ENCODE assay signal across 1 cellular context in the genomic region with DNA sequence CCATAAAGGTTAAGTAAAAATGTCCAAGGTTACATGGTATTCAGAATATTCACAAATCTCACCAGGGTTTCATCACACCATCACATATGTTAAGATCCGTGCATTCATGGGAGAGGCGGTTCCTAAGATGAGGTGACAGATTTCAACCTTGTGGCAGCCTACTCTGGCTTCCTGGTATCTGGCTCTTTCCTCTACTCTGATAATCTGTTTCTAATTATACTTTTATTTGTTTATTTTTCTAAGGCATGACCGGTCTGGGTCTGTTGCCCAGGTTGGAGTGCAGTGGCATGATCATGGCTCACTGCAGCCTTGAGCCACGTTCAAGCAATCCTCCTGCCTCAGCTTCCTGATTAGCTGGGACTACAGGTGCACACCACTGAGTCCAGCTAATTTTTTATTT.
TF ChIP-seq lines count a peak whose summit lies in the region.

No MANE protein-coding gene starts in this region.

TF ChIP-seq in HEK293, 187 proteins besides CTCF, POLR2A, EP300 and RAD21 (continued from another document and continues in another):
- TF ChIP-seq BCL11A (tag by site-specific recombination; IDR thresholded peaks at IDR 0.05; ENCODE audit: low read depth) (peak; percentile 94), ZSCAN16 (tag by site-specific recombination; IDR thresholded peaks at IDR 0.05) (no peak), ZNF311 (tag by site-specific recombination; IDR thresholded peaks at IDR 0.05; ENCODE audit: borderline replicate concordance) (no peak), GLI4 (tag by site-specific recombination; IDR thresholded peaks at IDR 0.05) (no peak), RBAK (tag by site-specific recombination; IDR thresholded peaks at IDR 0.05) (0 out of 2 replicates have a peak, but pooled peaks have one; percentile 17), ZNF626 (tag by site-specific recombination; IDR thresholded peaks at IDR 0.05) (no peak), ZNF529 (tag by site-specific recombination; IDR thresholded peaks at IDR 0.05; ENCODE audit: insufficient replicate concordance) (no peak), KLF8 (tag by site-specific recombination; IDR thresholded peaks at IDR 0.05) (peak; percentile 49; the same call in 1 of the 2 replicates), ZNF510 (tag by site-specific recombination; IDR thresholded peaks at IDR 0.05; ENCODE audit: insufficient replicate concordance) (no peak), HOXA7 (CRISPR knock-in tag; IDR thresholded peaks at IDR 0.05; ENCODE audit: borderline replicate concordance) (no peak), ZNF423 (tag by site-specific recombination; IDR thresholded peaks at IDR 0.05) (no peak), ZNF777 (tag by site-specific recombination; IDR thresholded peaks at IDR 0.05; ENCODE audit: borderline replicate concordance) (no peak), ZNF23 (tag by site-specific recombination; IDR thresholded peaks at IDR 0.05; ENCODE audit: borderline replicate concordance) (no peak), ZNF19 (tag by site-specific recombination; IDR thresholded peaks at IDR 0.05; ENCODE audit: low read depth) (no peak), ZNF174 (tag by site-specific recombination; IDR thresholded peaks at IDR 0.05) (no peak), ZBTB7A (tag by site-specific recombination; IDR thresholded peaks at IDR 0.05; ENCODE audit: low read depth) (no peak), ZNF501 (tag by site-specific recombination; IDR thresholded peaks at IDR 0.05) (no peak), ZNF623 (tag by site-specific recombination; IDR thresholded peaks at IDR 0.05) (no peak), ZNF248 (tag by site-specific recombination; IDR thresholded peaks at IDR 0.05) (no peak), ZNF701 (tag by site-specific recombination; IDR thresholded peaks at IDR 0.05) (no peak), ZBTB8A (tag by site-specific recombination; IDR thresholded peaks at IDR 0.05) (no peak), ZSCAN30 (tag by site-specific recombination; IDR thresholded peaks at IDR 0.05) (no peak; the same call in 1 of the 2 replicates), ZNF10 (tag by site-specific recombination; IDR thresholded peaks at IDR 0.05) (no peak), GLIS2 (tag by site-specific recombination; IDR thresholded peaks at IDR 0.05) (no peak), GLIS1 (tag by site-specific recombination; IDR thresholded peaks at IDR 0.05) (no peak), ZNF555 (tag by site-specific recombination; conservative IDR thresholded peaks at IDR 0.05) (no peak), ZNF146 (tag by site-specific recombination; IDR thresholded peaks at IDR 0.05) (no peak), ZNF211 (tag by site-specific recombination; IDR thresholded peaks at IDR 0.05; ENCODE audit: low read depth) (no peak), ZNF112 (tag by site-specific recombination; IDR thresholded peaks at IDR 0.05) (no peak), ZBTB21 (tag by site-specific recombination; IDR thresholded peaks at IDR 0.05) (no peak), HOXC10 (CRISPR knock-in tag; IDR thresholded peaks at IDR 0.05) (no peak), ZNF624 (tag by site-specific recombination; IDR thresholded peaks at IDR 0.05) (no peak), KLF1 (tag by site-specific recombination; IDR thresholded peaks at IDR 0.05) (peak; percentile 58), GFI1B (tag by site-specific recombination; IDR thresholded peaks at IDR 0.05) (0 out of 2 replicates have a peak, but pooled peaks have one; percentile 10), ZNF114 (tag by site-specific recombination; IDR thresholded peaks at IDR 0.05) (no peak), ZNF239 (tag by site-specific recombination; IDR thresholded peaks at IDR 0.05) (no peak), ZNF324 (tag by site-specific recombination; IDR thresholded peaks at IDR 0.05) (no peak), ZNF140 (tag by site-specific recombination; IDR thresholded peaks at IDR 0.05) (no peak), ZNF544 (tag by site-specific recombination; IDR thresholded peaks at IDR 0.05) (no peak), ZNF133 (tag by site-specific recombination; IDR thresholded peaks at IDR 0.05) (no peak), ZNF157 (tag by site-specific recombination; IDR thresholded peaks at IDR 0.05) (no peak), ZNF473 (tag by site-specific recombination; IDR thresholded peaks at IDR 0.05) (no peak), ZNF747 (tag by site-specific recombination; IDR thresholded peaks at IDR 0.05) (no peak), ZNF561 (tag by site-specific recombination; IDR thresholded peaks at IDR 0.05; ENCODE audit: borderline replicate concordance) (no peak), IKZF3 (tag by site-specific recombination; IDR thresholded peaks at IDR 0.05) (0 out of 2 replicates have a peak, but pooled peaks have one; percentile 49), SCRT2 (tag by site-specific recombination; IDR thresholded peaks at IDR 0.05) (0 out of 2 replicates have a peak, but pooled peaks have one; percentile 26), ZNF416 (tag by site-specific recombination; IDR thresholded peaks at IDR 0.05) (no peak), ZNF138 (tag by site-specific recombination; IDR thresholded peaks at IDR 0.05; ENCODE audit: borderline replicate concordance) (no peak), ZNF214 (tag by site-specific recombination; IDR thresholded peaks at IDR 0.05; ENCODE audit: borderline replicate concordance) (no peak), ZNF184 (tag by site-specific recombination; IDR thresholded peaks at IDR 0.05) (no peak), SP7 (tag by site-specific recombination; IDR thresholded peaks at IDR 0.05) (peak; percentile 81)
- TF ChIP-seq, protein P1, sequence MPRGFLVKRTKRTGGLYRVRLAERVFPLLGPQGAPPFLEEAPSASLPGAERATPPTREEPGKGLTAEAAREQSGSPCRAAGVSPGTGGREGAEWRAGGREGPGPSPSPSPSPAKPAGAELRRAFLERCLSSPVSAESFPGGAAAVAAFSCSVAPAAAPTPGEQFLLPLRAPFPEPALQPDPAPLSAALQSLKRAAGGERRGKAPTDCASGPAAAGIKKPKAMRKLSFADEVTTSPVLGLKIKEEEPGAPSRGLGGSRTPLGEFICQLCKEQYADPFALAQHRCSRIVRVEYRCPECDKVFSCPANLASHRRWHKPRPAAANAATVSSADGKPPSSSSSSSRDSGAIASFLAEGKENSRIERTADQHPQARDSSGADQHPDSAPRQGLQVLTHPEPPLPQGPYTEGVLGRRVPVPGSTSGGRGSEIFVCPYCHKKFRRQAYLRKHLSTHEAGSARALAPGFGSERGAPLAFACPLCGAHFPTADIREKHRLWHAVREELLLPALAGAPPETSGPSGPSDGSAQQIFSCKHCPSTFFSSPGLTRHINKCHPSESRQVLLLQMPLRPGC (tag by site-specific recombination; IDR thresholded peaks at IDR 0.05), result 0 out of 2 replicates have a peak, but pooled peaks have one; percentile 46
- TF ChIP-seq, protein P2, sequence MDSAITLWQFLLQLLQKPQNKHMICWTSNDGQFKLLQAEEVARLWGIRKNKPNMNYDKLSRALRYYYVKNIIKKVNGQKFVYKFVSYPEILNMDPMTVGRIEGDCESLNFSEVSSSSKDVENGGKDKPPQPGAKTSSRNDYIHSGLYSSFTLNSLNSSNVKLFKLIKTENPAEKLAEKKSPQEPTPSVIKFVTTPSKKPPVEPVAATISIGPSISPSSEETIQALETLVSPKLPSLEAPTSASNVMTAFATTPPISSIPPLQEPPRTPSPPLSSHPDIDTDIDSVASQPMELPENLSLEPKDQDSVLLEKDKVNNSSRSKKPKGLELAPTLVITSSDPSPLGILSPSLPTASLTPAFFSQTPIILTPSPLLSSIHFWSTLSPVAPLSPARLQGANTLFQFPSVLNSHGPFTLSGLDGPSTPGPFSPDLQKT (IDR thresholded peaks at IDR 0.05; ENCODE audit: borderline replicate concordance, low read depth, low read length), result no peak
- TF ChIP-seq, protein P3, sequence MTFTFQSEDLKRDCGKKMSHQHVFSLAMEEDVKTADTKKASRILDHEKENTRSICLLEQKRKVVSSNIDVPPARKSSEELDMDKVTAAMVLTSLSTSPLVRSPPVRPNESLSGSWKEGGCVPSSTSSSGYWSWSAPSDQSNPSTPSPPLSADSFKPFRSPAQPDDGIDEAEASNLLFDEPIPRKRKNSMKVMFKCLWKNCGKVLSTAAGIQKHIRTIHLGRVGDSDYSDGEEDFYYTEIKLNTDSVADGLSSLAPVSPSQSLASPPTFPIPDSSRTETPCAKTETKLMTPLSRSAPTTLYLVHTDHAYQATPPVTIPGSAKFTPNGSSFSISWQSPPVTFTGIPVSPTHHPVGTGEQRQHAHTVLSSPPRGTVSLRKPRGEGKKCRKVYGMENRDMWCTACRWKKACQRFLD (tag by site-specific recombination; IDR thresholded peaks at IDR 0.05), result no peak
- TF ChIP-seq, protein P4, sequence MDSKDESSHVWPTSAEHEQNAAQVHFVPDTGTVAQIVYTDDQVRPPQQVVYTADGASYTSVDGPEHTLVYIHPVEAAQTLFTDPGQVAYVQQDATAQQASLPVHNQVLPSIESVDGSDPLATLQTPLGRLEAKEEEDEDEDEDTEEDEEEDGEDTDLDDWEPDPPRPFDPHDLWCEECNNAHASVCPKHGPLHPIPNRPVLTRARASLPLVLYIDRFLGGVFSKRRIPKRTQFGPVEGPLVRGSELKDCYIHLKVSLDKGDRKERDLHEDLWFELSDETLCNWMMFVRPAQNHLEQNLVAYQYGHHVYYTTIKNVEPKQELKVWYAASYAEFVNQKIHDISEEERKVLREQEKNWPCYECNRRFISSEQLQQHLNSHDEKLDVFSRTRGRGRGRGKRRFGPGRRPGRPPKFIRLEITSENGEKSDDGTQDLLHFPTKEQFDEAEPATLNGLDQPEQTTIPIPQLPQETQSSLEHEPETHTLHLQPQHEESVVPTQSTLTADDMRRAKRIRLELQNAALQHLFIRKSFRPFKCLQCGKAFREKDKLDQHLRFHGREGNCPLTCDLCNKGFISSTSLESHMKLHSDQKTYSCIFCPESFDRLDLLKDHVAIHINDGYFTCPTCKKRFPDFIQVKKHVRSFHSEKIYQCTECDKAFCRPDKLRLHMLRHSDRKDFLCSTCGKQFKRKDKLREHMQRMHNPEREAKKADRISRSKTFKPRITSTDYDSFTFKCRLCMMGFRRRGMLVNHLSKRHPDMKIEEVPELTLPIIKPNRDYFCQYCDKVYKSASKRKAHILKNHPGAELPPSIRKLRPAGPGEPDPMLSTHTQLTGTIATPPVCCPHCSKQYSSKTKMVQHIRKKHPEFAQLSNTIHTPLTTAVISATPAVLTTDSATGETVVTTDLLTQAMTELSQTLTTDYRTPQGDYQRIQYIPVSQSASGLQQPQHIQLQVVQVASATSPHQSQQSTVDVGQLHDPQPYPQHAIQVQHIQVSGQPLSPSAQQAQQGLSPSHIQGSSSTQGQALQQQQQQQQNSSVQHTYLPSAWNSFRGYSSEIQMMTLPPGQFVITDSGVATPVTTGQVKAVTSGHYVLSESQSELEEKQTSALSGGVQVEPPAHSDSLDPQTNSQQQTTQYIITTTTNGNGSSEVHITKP (tag by site-specific recombination; IDR thresholded peaks at IDR 0.05), result peak; percentile 27; the same call in 1 of the 2 replicates
- TF ChIP-seq, protein P5, sequence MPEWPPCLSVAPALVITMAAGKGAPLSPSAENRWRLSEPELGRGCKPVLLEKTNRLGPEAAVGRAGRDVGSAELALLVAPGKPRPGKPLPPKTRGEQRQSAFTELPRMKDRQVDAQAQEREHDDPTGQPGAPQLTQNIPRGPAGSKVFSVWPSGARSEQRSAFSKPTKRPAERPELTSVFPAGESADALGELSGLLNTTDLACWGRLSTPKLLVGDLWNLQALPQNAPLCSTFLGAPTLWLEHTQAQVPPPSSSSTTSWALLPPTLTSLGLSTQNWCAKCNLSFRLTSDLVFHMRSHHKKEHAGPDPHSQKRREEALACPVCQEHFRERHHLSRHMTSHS (tag by site-specific recombination; IDR thresholded peaks at IDR 0.05), result no peak
- TF ChIP-seq, protein P6, sequence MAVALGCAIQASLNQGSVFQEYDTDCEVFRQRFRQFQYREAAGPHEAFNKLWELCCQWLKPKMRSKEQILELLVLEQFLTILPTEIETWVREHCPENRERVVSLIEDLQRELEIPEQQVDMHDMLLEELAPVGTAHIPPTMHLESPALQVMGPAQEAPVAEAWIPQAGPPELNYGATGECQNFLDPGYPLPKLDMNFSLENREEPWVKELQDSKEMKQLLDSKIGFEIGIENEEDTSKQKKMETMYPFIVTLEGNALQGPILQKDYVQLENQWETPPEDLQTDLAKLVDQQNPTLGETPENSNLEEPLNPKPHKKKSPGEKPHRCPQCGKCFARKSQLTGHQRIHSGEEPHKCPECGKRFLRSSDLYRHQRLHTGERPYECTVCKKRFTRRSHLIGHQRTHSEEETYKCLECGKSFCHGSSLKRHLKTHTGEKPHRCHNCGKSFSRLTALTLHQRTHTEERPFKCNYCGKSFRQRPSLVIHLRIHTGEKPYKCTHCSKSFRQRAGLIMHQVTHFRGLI (tag by site-specific recombination; IDR thresholded peaks at IDR 0.05), result no peak
- TF ChIP-seq, protein P7, sequence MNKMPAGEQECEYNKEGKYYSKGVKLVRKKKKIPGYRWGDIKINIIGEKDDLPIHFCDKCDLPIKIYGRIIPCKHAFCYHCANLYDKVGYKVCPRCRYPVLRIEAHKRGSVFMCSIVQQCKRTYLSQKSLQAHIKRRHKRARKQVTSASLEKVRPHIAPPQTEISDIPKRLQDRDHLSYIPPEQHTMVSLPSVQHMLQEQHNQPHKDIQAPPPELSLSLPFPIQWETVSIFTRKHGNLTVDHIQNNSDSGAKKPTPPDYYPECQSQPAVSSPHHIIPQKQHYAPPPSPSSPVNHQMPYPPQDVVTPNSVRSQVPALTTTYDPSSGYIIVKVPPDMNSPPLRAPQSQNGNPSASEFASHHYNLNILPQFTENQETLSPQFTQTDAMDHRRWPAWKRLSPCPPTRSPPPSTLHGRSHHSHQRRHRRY (tag by site-specific recombination; IDR thresholded peaks at IDR 0.05), result no peak
- TF ChIP-seq, protein P8, sequence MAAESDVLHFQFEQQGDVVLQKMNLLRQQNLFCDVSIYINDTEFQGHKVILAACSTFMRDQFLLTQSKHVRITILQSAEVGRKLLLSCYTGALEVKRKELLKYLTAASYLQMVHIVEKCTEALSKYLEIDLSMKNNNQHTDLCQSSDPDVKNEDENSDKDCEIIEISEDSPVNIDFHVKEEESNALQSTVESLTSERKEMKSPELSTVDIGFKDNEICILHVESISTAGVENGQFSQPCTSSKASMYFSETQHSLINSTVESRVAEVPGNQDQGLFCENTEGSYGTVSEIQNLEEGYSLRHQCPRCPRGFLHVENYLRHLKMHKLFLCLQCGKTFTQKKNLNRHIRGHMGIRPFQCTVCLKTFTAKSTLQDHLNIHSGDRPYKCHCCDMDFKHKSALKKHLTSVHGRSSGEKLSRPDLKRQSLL (tag by site-specific recombination; IDR thresholded peaks at IDR 0.05), result peak; percentile 65; the same call in 1 of the 2 replicates
- TF ChIP-seq, protein P9, sequence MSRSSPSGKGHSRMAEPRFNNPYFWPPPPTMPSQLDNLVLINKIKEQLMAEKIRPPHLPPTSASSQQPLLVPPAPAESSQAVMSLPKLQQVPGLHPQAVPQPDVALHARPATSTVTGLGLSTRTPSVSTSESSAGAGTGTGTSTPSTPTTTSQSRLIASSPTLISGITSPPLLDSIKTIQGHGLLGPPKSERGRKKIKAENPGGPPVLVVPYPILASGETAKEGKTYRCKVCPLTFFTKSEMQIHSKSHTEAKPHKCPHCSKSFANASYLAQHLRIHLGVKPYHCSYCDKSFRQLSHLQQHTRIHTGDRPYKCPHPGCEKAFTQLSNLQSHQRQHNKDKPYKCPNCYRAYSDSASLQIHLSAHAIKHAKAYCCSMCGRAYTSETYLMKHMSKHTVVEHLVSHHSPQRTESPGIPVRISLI (tag by site-specific recombination; IDR thresholded peaks at IDR 0.05), result no peak
